1 cellular context compared by ENCODE assay signal in the genomic region with DNA sequence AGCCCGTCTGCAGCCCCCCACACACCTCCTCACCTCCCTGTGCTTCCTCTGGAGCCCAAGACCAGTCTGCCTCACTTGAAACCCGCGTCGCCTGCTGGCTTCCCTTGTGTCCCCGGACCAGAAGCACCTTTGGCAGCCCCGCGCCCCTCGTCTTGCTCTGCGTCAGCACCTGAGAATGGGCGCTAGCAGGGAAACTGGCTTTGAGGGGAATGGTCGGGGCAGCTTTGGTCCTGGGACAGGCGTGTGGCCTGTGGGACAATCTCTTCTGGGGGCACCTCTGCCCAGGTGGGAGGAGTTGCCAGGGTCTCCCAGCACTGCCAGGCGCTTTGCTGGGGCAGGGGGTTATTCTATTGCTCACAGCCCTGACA.
TF ChIP-seq lines count a peak whose summit lies in the region.

No MANE protein-coding gene starts in this region.

TF ChIP-seq in HepG2, 621 proteins besides CTCF, POLR2A, EP300 and RAD21 (continued from another document):
- TF ChIP-seq, protein P1, sequence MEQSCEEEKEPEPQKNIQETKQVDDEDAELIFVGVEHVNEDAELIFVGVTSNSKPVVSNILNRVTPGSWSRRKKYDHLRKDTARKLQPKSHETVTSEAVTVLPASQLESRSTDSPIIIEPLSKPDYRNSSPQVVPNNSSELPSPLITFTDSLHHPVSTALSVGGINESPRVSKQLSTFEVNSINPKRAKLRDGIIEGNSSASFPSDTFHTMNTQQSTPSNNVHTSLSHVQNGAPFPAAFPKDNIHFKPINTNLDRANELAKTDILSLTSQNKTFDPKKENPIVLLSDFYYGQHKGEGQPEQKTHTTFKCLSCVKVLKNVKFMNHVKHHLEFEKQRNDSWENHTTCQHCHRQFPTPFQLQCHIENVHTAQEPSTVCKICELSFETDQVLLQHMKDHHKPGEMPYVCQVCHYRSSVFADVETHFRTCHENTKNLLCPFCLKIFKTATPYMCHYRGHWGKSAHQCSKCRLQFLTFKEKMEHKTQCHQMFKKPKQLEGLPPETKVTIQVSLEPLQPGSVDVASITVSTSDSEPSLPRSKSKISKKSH (CRISPR knock-in tag; IDR thresholded peaks at IDR 0.05; ENCODE audit: borderline replicate concordance), result no peak
- TF ChIP-seq SP4 (CRISPR knock-in tag; IDR thresholded peaks at IDR 0.05) (no peak), ZNF746 (CRISPR knock-in tag; IDR thresholded peaks at IDR 0.05) (no peak)
- TF ChIP-seq, protein P2, sequence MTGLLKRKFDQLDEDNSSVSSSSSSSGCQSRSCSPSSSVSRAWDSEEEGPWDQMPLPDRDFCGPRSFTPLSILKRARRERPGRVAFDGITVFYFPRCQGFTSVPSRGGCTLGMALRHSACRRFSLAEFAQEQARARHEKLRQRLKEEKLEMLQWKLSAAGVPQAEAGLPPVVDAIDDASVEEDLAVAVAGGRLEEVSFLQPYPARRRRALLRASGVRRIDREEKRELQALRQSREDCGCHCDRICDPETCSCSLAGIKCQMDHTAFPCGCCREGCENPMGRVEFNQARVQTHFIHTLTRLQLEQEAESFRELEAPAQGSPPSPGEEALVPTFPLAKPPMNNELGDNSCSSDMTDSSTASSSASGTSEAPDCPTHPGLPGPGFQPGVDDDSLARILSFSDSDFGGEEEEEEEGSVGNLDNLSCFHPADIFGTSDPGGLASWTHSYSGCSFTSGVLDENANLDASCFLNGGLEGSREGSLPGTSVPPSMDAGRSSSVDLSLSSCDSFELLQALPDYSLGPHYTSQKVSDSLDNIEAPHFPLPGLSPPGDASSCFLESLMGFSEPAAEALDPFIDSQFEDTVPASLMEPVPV (CRISPR knock-in tag; IDR thresholded peaks at IDR 0.05), result no peak
- TF ChIP-seq, protein P3, sequence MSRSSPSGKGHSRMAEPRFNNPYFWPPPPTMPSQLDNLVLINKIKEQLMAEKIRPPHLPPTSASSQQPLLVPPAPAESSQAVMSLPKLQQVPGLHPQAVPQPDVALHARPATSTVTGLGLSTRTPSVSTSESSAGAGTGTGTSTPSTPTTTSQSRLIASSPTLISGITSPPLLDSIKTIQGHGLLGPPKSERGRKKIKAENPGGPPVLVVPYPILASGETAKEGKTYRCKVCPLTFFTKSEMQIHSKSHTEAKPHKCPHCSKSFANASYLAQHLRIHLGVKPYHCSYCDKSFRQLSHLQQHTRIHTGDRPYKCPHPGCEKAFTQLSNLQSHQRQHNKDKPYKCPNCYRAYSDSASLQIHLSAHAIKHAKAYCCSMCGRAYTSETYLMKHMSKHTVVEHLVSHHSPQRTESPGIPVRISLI (CRISPR knock-in tag; IDR thresholded peaks at IDR 0.05; ENCODE audit: borderline replicate concordance), result no peak
